Comparison of ENCODE assay signal across 7 cellular contexts in the genomic region with DNA sequence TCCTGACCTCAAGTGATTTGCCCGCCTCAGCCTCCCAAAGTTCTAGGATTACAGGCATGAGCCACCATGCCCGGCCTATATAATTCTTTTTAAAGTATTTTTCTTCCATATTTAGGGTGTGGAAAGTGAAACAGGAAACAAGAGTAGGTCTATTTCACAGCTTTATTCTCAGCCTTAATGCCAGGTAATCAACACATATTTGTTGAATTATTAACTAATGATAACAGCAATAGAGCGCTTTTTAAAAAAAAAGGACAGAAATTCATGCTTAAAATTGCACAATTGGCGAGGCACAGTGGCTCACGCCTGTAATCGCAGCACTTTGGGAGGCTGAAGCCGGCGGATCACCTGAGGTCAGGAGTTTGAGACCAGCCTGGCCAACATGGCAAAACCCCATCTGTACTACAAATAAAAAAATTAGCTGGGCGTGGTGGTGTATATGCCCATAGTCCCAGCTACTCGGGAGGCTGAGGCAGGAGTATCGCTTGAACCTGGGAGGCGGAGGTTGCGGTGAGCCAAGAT. TPM values are rescaled to one million over a fixed set of nuclear protein-coding genes. Genes with fewer than 3 reads are reported as not detected.
DNase-seq lines count a peak whose midpoint lies in the region; TF ChIP-seq lines count a peak whose summit lies in the region.
"Not testable (repeated sequence)": the region's sequence is repeated elsewhere in the genome, so short reads cannot be mapped to it uniquely, and the experiment has no call there.

No MANE protein-coding gene starts in this region.

- H3K4me2 ChIP-seq in PC-9: 0 out of 2 replicates have a peak overlapping the region, but pooled peaks have one; percentile 67

- DNase-seq in PC-9; activated CD4-positive, alpha-beta memory T cell treated with anti-CD3 and anti-CD28 coated beads, Interleukin-2, amount 10 ng/mL, durations not matched to agents 7 days and 5 days; activated naive CD4-positive, alpha-beta T cell treated with anti-CD3 and anti-CD28 coated beads, Interleukin-2, amount 10 ng/mL, durations not matched to agents 7 days and 5 days; colonic mucosa; spleen: not testable (repeated sequence)

- peak overlapping the region; percentile 70 for H3K4me3 Mint-ChIP-seq in activated CD4-positive, alpha-beta memory T cell treated with anti-CD3 and anti-CD28 coated beads, Interleukin-2, amount 10 ng/mL, durations not matched to agents 7 days and 5 days
- H3K4me3 Mint-ChIP-seq in activated naive CD4-positive, alpha-beta T cell treated with anti-CD3 and anti-CD28 coated beads, Interleukin-2, amount 10 ng/mL, durations not matched to agents 7 days and 5 days: peak overlapping the region; percentile 68

- peaks cover 46% of the 10 kb centered on the region for H3K4me1 Mint-ChIP-seq in activated CD4-positive, alpha-beta memory T cell treated with anti-CD3 and anti-CD28 coated beads, Interleukin-2, amount 10 ng/mL, durations not matched to agents 7 days and 5 days
- H3K4me1 Mint-ChIP-seq in activated naive CD4-positive, alpha-beta T cell treated with anti-CD3 and anti-CD28 coated beads, Interleukin-2, amount 10 ng/mL, durations not matched to agents 7 days and 5 days: peaks cover 46% of the 10 kb centered on the region

- peaks cover 25% of the 10 kb centered on the region; the same call in 1 of the 2 replicates for H3F3A ChIP-seq in PC-9 (ENCODE audit: insufficient read depth, low read depth)

- H2AFZ ChIP-seq in PC-9: not testable (repeated sequence)

- not testable (repeated sequence) for H3K9me2 ChIP-seq in PC-9 (ENCODE audit: insufficient read depth)

- 85 to 93% (median 89%) methylated on average over 13 of the region's 13 CpGs for WGBS in spleen, 5 donors

- H3K27ac ChIP-seq in PC-9: not testable (repeated sequence)
- H3K27ac ChIP-seq in colonic mucosa (peak overlapping the region; percentile 34), spleen (peak overlapping the region; percentile 19 to 89 (median 60))

- H4K20me1 ChIP-seq in PC-9 (ENCODE audit: insufficient read depth): not testable (repeated sequence)

- peaks cover 27% of the 10 kb centered on the region for H3K36me3 Mint-ChIP-seq in activated CD4-positive, alpha-beta memory T cell treated with anti-CD3 and anti-CD28 coated beads, Interleukin-2, amount 10 ng/mL, durations not matched to agents 7 days and 5 days (ENCODE audit: low read depth)
- H3K36me3 Mint-ChIP-seq in activated naive CD4-positive, alpha-beta T cell treated with anti-CD3 and anti-CD28 coated beads, Interleukin-2, amount 10 ng/mL, durations not matched to agents 7 days and 5 days: peaks cover 22% of the 10 kb centered on the region

- not testable (repeated sequence) for H3K36me3 ChIP-seq in PC-9 (ENCODE audit: low read depth); colonic mucosa; mucosa of stomach (ENCODE audit: control insufficient read depth, insufficient read depth, low read length); spleen

- TF ChIP-seq CTCF in PC-9 (conservative IDR thresholded peaks at IDR 0.05); colonic mucosa (IDR thresholded peaks at IDR 0.05); spleen (IDR thresholded peaks at IDR 0.05 in 8 of 11, conservative IDR thresholded peaks at IDR 0.05 in 3 of 11): not testable (repeated sequence)

- not testable (repeated sequence) for H3K9me3 ChIP-seq in PC-9 (ENCODE audit: insufficient read depth, low read depth); colonic mucosa; mucosa of stomach (ENCODE audit: control insufficient read depth, low read length); spleen

- H3K4me1 ChIP-seq in PC-9 (replicated peaks; ENCODE audit: insufficient read depth) (peaks cover 22% of the 10 kb centered on the region), colonic mucosa (peaks cover 10% of the 10 kb centered on the region), mucosa of stomach (ENCODE audit: control insufficient read depth, insufficient read depth, low read length) (peaks cover 38% of the 10 kb centered on the region), spleen (peaks cover 20 to 85% (median 43%) of the 10 kb centered on the region in 6 donors)

- BruUV-seq in PC-9 (replicated peaks; lab: Mats Ljungman, UMichigan): not testable (repeated sequence)

- not testable (repeated sequence) for H3K27me3 Mint-ChIP-seq in activated CD4-positive, alpha-beta memory T cell treated with anti-CD3 and anti-CD28 coated beads, Interleukin-2, amount 10 ng/mL, durations not matched to agents 7 days and 5 days; activated naive CD4-positive, alpha-beta T cell treated with anti-CD3 and anti-CD28 coated beads, Interleukin-2, amount 10 ng/mL, durations not matched to agents 7 days and 5 days

- peak overlapping the region; percentile 60; the same call in 1 of the 2 replicates for H3K4me3 ChIP-seq in GM08714 (ENCODE audit: low read length)
- H3K4me3 ChIP-seq in PC-9; colonic mucosa; mucosa of stomach (ENCODE audit: low read length): not testable (repeated sequence)
- H3K4me3 ChIP-seq in spleen: peak overlapping the region in 1 of 8 donors; percentile 21

- not testable (repeated sequence) for H3K9me3 Mint-ChIP-seq in activated CD4-positive, alpha-beta memory T cell treated with anti-CD3 and anti-CD28 coated beads, Interleukin-2, amount 10 ng/mL, durations not matched to agents 7 days and 5 days; activated naive CD4-positive, alpha-beta T cell treated with anti-CD3 and anti-CD28 coated beads, Interleukin-2, amount 10 ng/mL, durations not matched to agents 7 days and 5 days

- H3K9ac ChIP-seq in colonic mucosa (ENCODE audit: low read depth in 2 of 2, low read length in 2 of 2): not testable (repeated sequence)
- H3K9ac ChIP-seq in mucosa of stomach (ENCODE audit: low read length): peak overlapping the region; percentile 12

- not testable (repeated sequence) for H3K79me2 ChIP-seq in PC-9 (ENCODE audit: low read depth)

- CTCF ChIA-PET in PC-9 (lab: Charles Lee): not testable (repeated sequence)
- CTCF ChIA-PET in activated CD4-positive, alpha-beta memory T cell treated with anti-CD3 and anti-CD28 coated beads, Interleukin-2, amount 10 ng/mL, durations not matched to agents 7 days and 5 days (lab: Charles Lee): interaction anchor here (0.8 to 2.5 kb wide), 3 partner anchors 23 to 44 kb away, joined by 3 to 10 read pairs (median 7); no protein-coding TSS in a partner anchor
- CTCF ChIA-PET in activated naive CD4-positive, alpha-beta T cell treated with anti-CD3 and anti-CD28 coated beads, Interleukin-2, amount 10 ng/mL, durations not matched to agents 7 days and 5 days (lab: Charles Lee): interaction anchor here (1.0 to 1.6 kb wide), 2 partner anchors 13 to 75 kb away, joined by 3 to 4 read pairs; no protein-coding TSS in a partner anchor

- H3K27ac Mint-ChIP-seq in activated CD4-positive, alpha-beta memory T cell treated with anti-CD3 and anti-CD28 coated beads, Interleukin-2, amount 10 ng/mL, durations not matched to agents 7 days and 5 days: peak overlapping the region; percentile 93
- peak overlapping the region; percentile 95 for H3K27ac Mint-ChIP-seq in activated naive CD4-positive, alpha-beta T cell treated with anti-CD3 and anti-CD28 coated beads, Interleukin-2, amount 10 ng/mL, durations not matched to agents 7 days and 5 days

- TF ChIP-seq POLR2A in spleen (IDR thresholded peaks at IDR 0.05): not testable (repeated sequence)

- intact Hi-C loops in PC-9 (cut with micrococcal nuclease; ENCODE audit: unreplicated experiment); colonic mucosa (cut with DNase I); spleen (cut with DNase I; ENCODE audit: low total_unique reads): not testable (repeated sequence)

- POLR2A ChIA-PET in PC-9 (lab: Charles Lee; ENCODE audit: unreplicated experiment): not testable (repeated sequence)
- POLR2A ChIA-PET in activated CD4-positive, alpha-beta memory T cell treated with anti-CD3 and anti-CD28 coated beads, Interleukin-2, amount 10 ng/mL, durations not matched to agents 7 days and 5 days (lab: Charles Lee): interaction anchor here (1.5 to 10.7 kb wide), 6 partner anchors 17 to 84 kb away, joined by 9 to 126 read pairs (median 12); partner anchors contain the start of genes CCT6B, RFFL and ZNF830

- H3K27me3 ChIP-seq in PC-9 (ENCODE audit: insufficient read depth, low read depth); colonic mucosa; mucosa of stomach (ENCODE audit: control insufficient read depth, insufficient read depth, low read length); spleen (replicated peaks in 1 of 7): not testable (repeated sequence)

RNA-seq across cellular contexts. Expression of gene RFFL, which starts 18.0 kb away (rescaled TPM):
- total RNA-seq in PC-9 (2021): 36.7 and 38.1 TPM in 2 replicates
- total RNA-seq in activated CD4-positive, alpha-beta memory T cell treated with anti-CD3 and anti-CD28 coated beads, Interleukin-2, amount 10 ng/mL, durations not matched to agents 7 days and 5 days: 10 to 100 TPM; 47.3 to 53.9 TPM
- total RNA-seq in colonic mucosa: 10 to 100 TPM; 48.4 to 82.5 TPM
- 10 to 100 TPM; 28.1 to 39.7 (median 33.0) TPM for total RNA-seq in spleen
- 1 to 10 TPM; 5.7 to 9.2 (median 7.4) TPM for polyA plus RNA-seq in spleen
